In genomic region chr12:31984806-31985591, GRCh38 we compare ENCODE assay signal across 17 cellular contexts. TPM values are rescaled to one million over a fixed set of nuclear protein-coding genes. Genes with fewer than 3 reads are reported as not detected.
A peak's percentile ranks its signal among the peaks of the same experiment; 100 is the strongest.
DNase-seq lines count a peak whose midpoint lies in the region; ATAC-seq and TF ChIP-seq lines count a peak whose summit lies in the region.
"Had no signal": no experiment of that assay in that cellular context is flagged by ENCODE, and none has a peak within 500 bp of the region (broad histone marks: within the 10 kb centered on the region; RNA-seq: fewer than 3 reads in every experiment).

No MANE protein-coding gene starts in this region.

- peaks cover 71% of the 10 kb centered on the region for H3K36me3 Mint-ChIP-seq in CD4-positive, CD25-positive, alpha-beta regulatory T cell
- H3K36me3 Mint-ChIP-seq in Caco-2 (ENCODE audit: insufficient read depth, unreplicated experiment) = peaks cover 99% of the 10 kb centered on the region
- peaks cover 98% of the 10 kb centered on the region for H3K36me3 Mint-ChIP-seq in activated CD4-positive, alpha-beta memory T cell treated with anti-CD3 and anti-CD28 coated beads, Interleukin-2, amount 10 ng/mL, durations not matched to agents 7 days and 5 days (ENCODE audit: low read depth)
- peaks cover 53% of the 10 kb centered on the region for H3K36me3 Mint-ChIP-seq in memory B cell

- H3K4me1 Mint-ChIP-seq in CD4-positive, CD25-positive, alpha-beta regulatory T cell = peaks cover 34 to 71% (median 38%) of the 10 kb centered on the region in 4 donors
- H3K4me1 Mint-ChIP-seq in Caco-2 (ENCODE audit: low read depth, unreplicated experiment) (peaks cover 24% of the 10 kb centered on the region), memory B cell (peaks cover 23% of the 10 kb centered on the region)
- H3K4me1 Mint-ChIP-seq in activated CD4-positive, alpha-beta memory T cell treated with anti-CD3 and anti-CD28 coated beads, Interleukin-2, amount 10 ng/mL, durations not matched to agents 7 days and 5 days = peaks cover 65% of the 10 kb centered on the region

- DNase-seq in CD4-positive, CD25-positive, alpha-beta regulatory T cell = no peak
- DNase-seq in Caco-2 = no peak
- DNase-seq in activated CD4-positive, alpha-beta memory T cell treated with anti-CD3 and anti-CD28 coated beads, Interleukin-2, amount 10 ng/mL, durations not matched to agents 7 days and 5 days = no peak
- no peak for DNase-seq in memory B cell (ENCODE audit: low spot score in 2 of 2)
- no peak for DNase-seq in CD1c-positive myeloid dendritic cell (ENCODE audit: extremely low spot score)
- DNase-seq: AML-193; GM23248; KG1; NCI-H2029 treated with DMSO at 0.1 percent for 48 hours; NCI-H526 treated with DMSO at 0.1 percent for 48 hours; stimulated activated CD4-positive, alpha-beta T cell treated with anti-CD3 and anti-CD28 coated beads, Interleukin-4, amount 100 ng/mL, for 1 hour; tibial artery had no signal

- H3K4me1 ChIP-seq in CD4-positive, CD25-positive, alpha-beta regulatory T cell (ENCODE audit: control insufficient read depth, insufficient read depth, low read length, poor library complexity, severe bottlenecking) = no peaks in the 10 kb centered on the region
- H3K4me1 ChIP-seq in Caco-2 = peaks cover 7% of the 10 kb centered on the region
- H3K4me1 ChIP-seq: gastroesophageal sphincter, parathyroid adenoma, tibial artery had no signal

- POLR2A ChIA-PET in Caco-2 (lab: Charles Lee) = interaction anchor here (0.9 kb wide), 1 partner anchor 122 kb away, joined by 4 read pairs; no protein-coding TSS in a partner anchor
- POLR2A ChIA-PET in activated CD4-positive, alpha-beta memory T cell treated with anti-CD3 and anti-CD28 coated beads, Interleukin-2, amount 10 ng/mL, durations not matched to agents 7 days and 5 days (lab: Charles Lee) = interaction anchor here (0.9 to 3.7 kb wide), 5 partner anchors 19 to 770 kb away, joined by 3 to 29 read pairs (median 4); partner anchors contain the start of gene RESF1

- no peak overlapping the region for H3K27ac ChIP-seq in CD4-positive, CD25-positive, alpha-beta regulatory T cell (ENCODE audit: insufficient read depth, low read length, poor library complexity, severe bottlenecking)
- H3K27ac ChIP-seq: gastroesophageal sphincter, GM23248, parathyroid adenoma, tibial artery had no signal

- H3K4me3 ChIP-seq in CD4-positive, CD25-positive, alpha-beta regulatory T cell (ENCODE audit: low read depth, low read length) = peak overlapping the region; percentile 47
- no peak overlapping the region for H3K4me3 ChIP-seq in Caco-2 (ENCODE audit: low read depth, low read length)
- H3K4me3 ChIP-seq: gastroesophageal sphincter, GM23248, tibial artery had no signal

- H3K27me3 ChIP-seq in CD4-positive, CD25-positive, alpha-beta regulatory T cell (ENCODE audit: control insufficient read depth, insufficient read depth, low read length) = no peaks in the 10 kb centered on the region
- H3K27me3 ChIP-seq in Caco-2 (replicated peaks; ENCODE audit: control insufficient read depth, insufficient read depth, low read length) = no peaks in the 10 kb centered on the region
- H3K27me3 ChIP-seq: gastroesophageal sphincter, tibial artery had no signal

- peaks cover 3 to 78% (median 36%) of the 10 kb centered on the region in 7 donors for H3K9me3 Mint-ChIP-seq in CD4-positive, CD25-positive, alpha-beta regulatory T cell
- peaks cover 59% of the 10 kb centered on the region for H3K9me3 Mint-ChIP-seq in Caco-2 (ENCODE audit: unreplicated experiment)
- H3K9me3 Mint-ChIP-seq in activated CD4-positive, alpha-beta memory T cell treated with anti-CD3 and anti-CD28 coated beads, Interleukin-2, amount 10 ng/mL, durations not matched to agents 7 days and 5 days = peaks cover 73% of the 10 kb centered on the region
- peaks cover 16% of the 10 kb centered on the region for H3K9me3 Mint-ChIP-seq in memory B cell

- CTCF ChIA-PET in Caco-2 (lab: Charles Lee) = no interaction called here
- CTCF ChIA-PET in activated CD4-positive, alpha-beta memory T cell treated with anti-CD3 and anti-CD28 coated beads, Interleukin-2, amount 10 ng/mL, durations not matched to agents 7 days and 5 days (lab: Charles Lee) = interaction anchor here (0.6 to 1.5 kb wide), 4 partner anchors 10 to 302 kb away, joined by 3 to 4 read pairs (median 3); partner anchors contain the start of gene AMN1

- no peaks in the 10 kb centered on the region for H3K27me3 Mint-ChIP-seq in CD4-positive, CD25-positive, alpha-beta regulatory T cell
- H3K27me3 Mint-ChIP-seq in Caco-2 (ENCODE audit: insufficient read depth, unreplicated experiment) (no peaks in the 10 kb centered on the region), memory B cell (no peaks in the 10 kb centered on the region)
- no peaks in the 10 kb centered on the region for H3K27me3 Mint-ChIP-seq in activated CD4-positive, alpha-beta memory T cell treated with anti-CD3 and anti-CD28 coated beads, Interleukin-2, amount 10 ng/mL, durations not matched to agents 7 days and 5 days

- BruUV-seq in Caco-2 (replicated peaks; lab: Mats Ljungman, UMichigan) = TSS peak; percentile 3

- TF ChIP-seq CTCF in Caco-2 (IDR thresholded peaks at IDR 0.05; ENCODE audit: insufficient read depth in 1 of 2, low read depth in 1 of 2, low read length in 1 of 2, severe bottlenecking in 1 of 2, unreplicated experiment in 1 of 2) = no peak

- H3K4me3 Mint-ChIP-seq in CD4-positive, CD25-positive, alpha-beta regulatory T cell = peak overlapping the region in 3 of 4 donors; percentile 33 to 65 (median 39)
- H3K4me3 Mint-ChIP-seq in Caco-2 (ENCODE audit: unreplicated experiment) (no peak overlapping the region), memory B cell (peak overlapping the region; percentile 46)
- peak overlapping the region; percentile 23 for H3K4me3 Mint-ChIP-seq in activated CD4-positive, alpha-beta memory T cell treated with anti-CD3 and anti-CD28 coated beads, Interleukin-2, amount 10 ng/mL, durations not matched to agents 7 days and 5 days

- intact Hi-C loops in Caco-2 (cut with micrococcal nuclease; ENCODE audit: unreplicated experiment) = no loop called here

- peak overlapping the region; percentile 9 to 38 (median 37) for H3K27ac Mint-ChIP-seq in CD4-positive, CD25-positive, alpha-beta regulatory T cell
- no peak overlapping the region for H3K27ac Mint-ChIP-seq in Caco-2 (ENCODE audit: unreplicated experiment)
- H3K27ac Mint-ChIP-seq in activated CD4-positive, alpha-beta memory T cell treated with anti-CD3 and anti-CD28 coated beads, Interleukin-2, amount 10 ng/mL, durations not matched to agents 7 days and 5 days = peak overlapping the region; percentile 60
- H3K27ac Mint-ChIP-seq in memory B cell = peak overlapping the region; percentile 86

- H3K36me3 ChIP-seq in CD4-positive, CD25-positive, alpha-beta regulatory T cell (ENCODE audit: control insufficient read depth, insufficient read depth, low read length) = peaks cover 74% of the 10 kb centered on the region
- peaks cover 14% of the 10 kb centered on the region for H3K36me3 ChIP-seq in Caco-2 (ENCODE audit: control insufficient read depth, insufficient read depth, low read length)

- H3K9me3 ChIP-seq in CD4-positive, CD25-positive, alpha-beta regulatory T cell (ENCODE audit: control insufficient read depth in 2 of 2, low read length in 2 of 2) = peaks cover 82 to 95% of the 10 kb centered on the region in 2 experiments
- peaks cover 80% of the 10 kb centered on the region for H3K9me3 ChIP-seq in Caco-2
- H3K9me3 ChIP-seq: gastroesophageal sphincter had no signal

- ATAC-seq in CD4-positive, CD25-positive, alpha-beta regulatory T cell (ENCODE audit: low read depth in 2 of 2) = no peak
- no peak for ATAC-seq in memory B cell (ENCODE audit: low read depth)
- ATAC-seq in HG03139 (IDR thresholded peaks at IDR 0.05; ENCODE audit: unreplicated experiment) = no peak
- no peak for ATAC-seq in HG02763 (IDR thresholded peaks at IDR 0.05; ENCODE audit: unreplicated experiment)
- ATAC-seq: gastroesophageal sphincter, SK-N-SH treated with all-trans-retinoic acid at 6 μM for 48 hours had no signal

RNA-seq across cellular contexts. Expression of gene RESF1, which starts 25.8 kb away (rescaled TPM):
- 282 TPM for total RNA-seq in CD4-positive, CD25-positive, alpha-beta regulatory T cell
- polyA plus RNA-seq in CD4-positive, CD25-positive, alpha-beta regulatory T cell = 100 to 1,000 TPM; 151 to 203 (median 172) TPM
- 110 and 118 TPM in 2 replicates for total RNA-seq in Caco-2 (2022)
- 100 to 1,000 TPM; 152 to 154 TPM for total RNA-seq in activated CD4-positive, alpha-beta memory T cell treated with anti-CD3 and anti-CD28 coated beads, Interleukin-2, amount 10 ng/mL, durations not matched to agents 7 days and 5 days
